Comparison of ENCODE assay signal across 25 cellular contexts in genomic region chr6:6491761-6492160, GRCh38.
DNase-seq lines count a peak whose midpoint lies in the region; ATAC-seq and TF ChIP-seq lines count a peak whose summit lies in the region.
"Had no signal": no experiment of that assay in that cellular context is flagged by ENCODE, and none has a peak within 500 bp of the region (broad histone marks: within the 10 kb centered on the region; RNA-seq: fewer than 3 reads in every experiment).

No MANE protein-coding gene starts in this region.

- no peak overlapping the region for H3K9ac ChIP-seq in BLaER1 treated with 17β-estradiol and CSF1 and Interleukin-3, amounts not matched to agents 10 nM and 100 nM

- intact Hi-C loops in left ventricle myocardium superior (cut with micrococcal nuclease) (no loop called here), left cardiac atrium (cut with DNase I) (no loop called here), esophagus muscularis mucosa (cut with DNase I) (no loop called here)
- intact Hi-C loops in dendritic cell treated with granulocyte-macrophage colony-stimulating factor and Interleukin-4, amounts not matched to agents 40 ng/mL and 50 ng/mL, for 4 days (cut with micrococcal nuclease), result loop anchor here (5.0 to 10.0 kb wide), 2 partner anchors 67 to 159 kb away; no protein-coding TSS in a partner anchor

- 72% methylated on average over 4 of the region's 4 CpGs for WGBS in esophagus muscularis mucosa

- no peak for TF ChIP-seq POLR2A in esophagus muscularis mucosa (IDR thresholded peaks at IDR 0.05; ENCODE audit: low read depth)

- no peaks in the 10 kb centered on the region for H3K36me3 Mint-ChIP-seq in dendritic cell treated with granulocyte-macrophage colony-stimulating factor and Interleukin-4, amounts not matched to agents 40 ng/mL and 50 ng/mL, for 4 days (ENCODE audit: low read depth)
- H3K36me3 Mint-ChIP-seq: CD4-positive, alpha-beta memory T cell; CD4-positive, CD25-positive, alpha-beta regulatory T cell; CD8-positive, alpha-beta memory T cell had no signal

- no peak for TF ChIP-seq CTCF in esophagus muscularis mucosa (IDR thresholded peaks at IDR 0.05)

- H3K36me3 ChIP-seq in BLaER1 treated with 17β-estradiol and CSF1 and Interleukin-3, amounts not matched to agents 10 nM and 100 nM, result no peaks in the 10 kb centered on the region
- H3K36me3 ChIP-seq in esophagus muscularis mucosa, result no peaks in the 10 kb centered on the region
- H3K36me3 ChIP-seq: BE2C had no signal

- no peaks in the 10 kb centered on the region for H3K27me3 Mint-ChIP-seq in dendritic cell treated with granulocyte-macrophage colony-stimulating factor and Interleukin-4, amounts not matched to agents 40 ng/mL and 50 ng/mL, for 4 days
- H3K27me3 Mint-ChIP-seq: CD4-positive, CD25-positive, alpha-beta regulatory T cell had no signal

- peaks cover 42 to 78% (median 59%) of the 10 kb centered on the region in 10 experiments for H3K4me1 ChIP-seq in BLaER1 treated with 17β-estradiol and CSF1 and Interleukin-3, amounts not matched to agents 10 nM and 100 nM
- no peaks in the 10 kb centered on the region for H3K4me1 ChIP-seq in esophagus muscularis mucosa
- H3K4me1 ChIP-seq: BE2C had no signal

- peaks cover 48% of the 10 kb centered on the region for H3K4me1 Mint-ChIP-seq in dendritic cell treated with granulocyte-macrophage colony-stimulating factor and Interleukin-4, amounts not matched to agents 40 ng/mL and 50 ng/mL, for 4 days (ENCODE audit: low read depth)
- H3K4me1 Mint-ChIP-seq: CD4-positive, CD25-positive, alpha-beta regulatory T cell had no signal

- ATAC-seq in left ventricle myocardium superior (peak; percentile 52), left cardiac atrium (no peak), HG02885 (IDR thresholded peaks at IDR 0.05; ENCODE audit: poor library complexity, unreplicated experiment) (no peak), HG02642 (IDR thresholded peaks at IDR 0.05; ENCODE audit: poor library complexity, unreplicated experiment) (no peak), HG03521 (IDR thresholded peaks at IDR 0.05; ENCODE audit: unreplicated experiment) (no peak)
- ATAC-seq: GM12878 had no signal

- peaks cover 0 to 8% (median 0%) of the 10 kb centered on the region in 11 experiments; a peak in 4 of 22 replicates for H3K9me3 ChIP-seq in BLaER1 treated with 17β-estradiol and CSF1 and Interleukin-3, amounts not matched to agents 10 nM and 100 nM (replicated peaks in 1 of 11)
- no peaks in the 10 kb centered on the region for H3K9me3 ChIP-seq in esophagus muscularis mucosa
- H3K9me3 ChIP-seq: BE2C had no signal

- H3K27me3 ChIP-seq in BLaER1 treated with 17β-estradiol and CSF1 and Interleukin-3, amounts not matched to agents 10 nM and 100 nM, result no peaks in the 10 kb centered on the region
- no peaks in the 10 kb centered on the region for H3K27me3 ChIP-seq in esophagus muscularis mucosa
- H3K27me3 ChIP-seq: BE2C had no signal

- H3K27ac ChIP-seq in BLaER1 treated with 17β-estradiol and CSF1 and Interleukin-3, amounts not matched to agents 10 nM and 100 nM, result peak overlapping the region in 4 of 11 experiments; percentile 6 to 57 (median 39); a peak in 6 of 22 replicates
- H3K27ac ChIP-seq in esophagus muscularis mucosa (replicated peaks in 1 of 4), result no peak overlapping the region

- no peak for TF ChIP-seq EP300 in esophagus muscularis mucosa (IDR thresholded peaks at IDR 0.05)

- DNase-seq in left ventricle myocardium superior, result no peak
- DNase-seq in left cardiac atrium, result no peak
- peak; percentile 66 for DNase-seq in esophagus muscularis mucosa (ENCODE audit: extremely low spot score)
- DNase-seq: 8988T; ACHN; BE2C; C1 segment of cervical spinal cord; CD4-positive, alpha-beta memory T cell; CD4-positive, CD25-positive, alpha-beta regulatory T cell; CD8-positive, alpha-beta memory T cell; COR-L47; DMS 273 treated with DMSO at 0.1 percent for 48 hours; DMS153; DMS53; DMS79; DND-41; EL; GDM1 had no signal

- H3K4me3 Mint-ChIP-seq in dendritic cell treated with granulocyte-macrophage colony-stimulating factor and Interleukin-4, amounts not matched to agents 40 ng/mL and 50 ng/mL, for 4 days, result no peak overlapping the region
- H3K4me3 Mint-ChIP-seq: CD14-positive monocyte; CD4-positive, alpha-beta memory T cell; CD4-positive, CD25-positive, alpha-beta regulatory T cell; CD8-positive, alpha-beta memory T cell had no signal

- H3K4me2 ChIP-seq in BLaER1 treated with 17β-estradiol and CSF1 and Interleukin-3, amounts not matched to agents 10 nM and 100 nM, result peak overlapping the region; percentile 61 to 86 (median 79)

- H4K20me1 ChIP-seq in BLaER1 treated with 17β-estradiol and CSF1 and Interleukin-3, amounts not matched to agents 10 nM and 100 nM, result no peaks in the 10 kb centered on the region

- H3K9me3 Mint-ChIP-seq in dendritic cell treated with granulocyte-macrophage colony-stimulating factor and Interleukin-4, amounts not matched to agents 40 ng/mL and 50 ng/mL, for 4 days, result no peaks in the 10 kb centered on the region
- H3K9me3 Mint-ChIP-seq: CD8-positive, alpha-beta memory T cell had no signal

- H3K4me3 ChIP-seq in BLaER1 treated with 17β-estradiol and CSF1 and Interleukin-3, amounts not matched to agents 10 nM and 100 nM, result no peak overlapping the region
- H3K4me3 ChIP-seq in esophagus muscularis mucosa, result no peak overlapping the region
- H3K4me3 ChIP-seq: GM12878 had no signal

- peak overlapping the region; percentile 85 for H3K27ac Mint-ChIP-seq in dendritic cell treated with granulocyte-macrophage colony-stimulating factor and Interleukin-4, amounts not matched to agents 40 ng/mL and 50 ng/mL, for 4 days
- H3K27ac Mint-ChIP-seq: CD4-positive, alpha-beta memory T cell; CD4-positive, CD25-positive, alpha-beta regulatory T cell; CD8-positive, alpha-beta memory T cell had no signal
